25 cellular contexts compared by ENCODE assay signal in the genomic region with DNA sequence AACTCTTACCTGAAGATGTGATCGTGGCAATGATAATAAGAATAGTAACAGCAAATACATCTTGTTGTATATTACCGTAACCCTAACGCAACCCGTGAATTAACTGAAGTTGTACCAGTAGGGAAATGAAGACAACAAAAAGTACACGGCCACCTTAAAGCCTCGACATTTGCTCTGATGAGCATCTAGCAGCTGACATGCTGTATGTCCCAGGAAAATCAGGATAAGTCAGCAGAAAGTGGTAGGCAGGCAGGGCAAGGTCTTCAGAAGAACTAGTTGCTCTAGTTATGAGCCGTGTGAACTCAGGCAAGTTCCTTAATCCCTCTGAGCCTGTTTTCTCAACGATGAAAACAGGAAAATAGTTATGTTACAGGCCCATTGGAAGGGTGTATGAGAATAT. TPM values are rescaled to one million over a fixed set of nuclear protein-coding genes. Genes with fewer than 3 reads are reported as not detected.
DNase-seq lines count a peak whose midpoint lies in the region; ATAC-seq and TF ChIP-seq lines count a peak whose summit lies in the region.
"Had no signal": no experiment of that assay in that cellular context is flagged by ENCODE, and none has a peak within 500 bp of the region (broad histone marks: within the 10 kb centered on the region; RNA-seq: fewer than 3 reads in every experiment).

No MANE protein-coding gene starts in this region.

- no peaks in the 10 kb centered on the region for H3K9me3 ChIP-seq in SK-N-SH
- H3K9me3 ChIP-seq: MG63 had no signal

- no peak overlapping the region for H3K27ac Mint-ChIP-seq in progenitor cell of endocrine pancreas
- H3K27ac Mint-ChIP-seq: activated CD4-positive, alpha-beta T cell treated with anti-CD3 and anti-CD28 coated beads for 36 hours; activated CD8-positive, alpha-beta T cell treated with anti-CD3 and anti-CD28 coated beads, Interleukin-2, amount 10 ng/mL, durations not matched to agents 7 days and 5 days; activated naive CD4-positive, alpha-beta T cell treated with anti-CD3 and anti-CD28 coated beads, Interleukin-2, amount 10 ng/mL, durations not matched to agents 7 days and 5 days; CD14-positive monocyte; stimulated activated naive B cell treated with anti-CD40 and anti-IgM and Interleukin-4, amounts not matched to agents 10 μg/mL and 1 μg/mL and 100 μg/mL, for 72 hours had no signal

- no peaks in the 10 kb centered on the region for H3K79me2 ChIP-seq in SK-N-SH (ENCODE audit: insufficient read depth)

- H3K36me3 ChIP-seq in SK-N-SH (replicated peaks in 1 of 2; ENCODE audit: control insufficient read depth in 1 of 2, insufficient read depth in 2 of 2, low read length in 1 of 2), result no peaks in the 10 kb centered on the region
- H3K36me3 ChIP-seq: brain microvascular endothelial cell, MG63 had no signal

- peak overlapping the region; percentile 66 for H3K4me3 Mint-ChIP-seq in progenitor cell of endocrine pancreas (ENCODE audit: low read depth)
- H3K4me3 Mint-ChIP-seq: activated CD4-positive, alpha-beta T cell treated with anti-CD3 and anti-CD28 coated beads for 36 hours; activated CD8-positive, alpha-beta T cell treated with anti-CD3 and anti-CD28 coated beads, Interleukin-2, amount 10 ng/mL, durations not matched to agents 7 days and 5 days; activated naive CD4-positive, alpha-beta T cell treated with anti-CD3 and anti-CD28 coated beads, Interleukin-2, amount 10 ng/mL, durations not matched to agents 7 days and 5 days; neural crest cell had no signal

- POLR2A ChIA-PET in SK-N-SH (lab: Yijun Ruan, JAX), result no interaction called here

- H3K4me1 Mint-ChIP-seq in progenitor cell of endocrine pancreas (ENCODE audit: low read depth), result peaks cover 9% of the 10 kb centered on the region
- H3K4me1 Mint-ChIP-seq: activated CD4-positive, alpha-beta T cell treated with anti-CD3 and anti-CD28 coated beads for 36 hours; activated naive CD4-positive, alpha-beta T cell treated with anti-CD3 and anti-CD28 coated beads, Interleukin-2, amount 10 ng/mL, durations not matched to agents 7 days and 5 days; CD14-positive monocyte; stimulated activated naive B cell treated with anti-CD40 and anti-IgM and Interleukin-4, amounts not matched to agents 10 μg/mL and 1 μg/mL and 100 μg/mL, for 72 hours had no signal

- no peaks in the 10 kb centered on the region for H3K27me3 Mint-ChIP-seq in progenitor cell of endocrine pancreas
- H3K27me3 Mint-ChIP-seq: activated naive CD4-positive, alpha-beta T cell treated with anti-CD3 and anti-CD28 coated beads, Interleukin-2, amount 10 ng/mL, durations not matched to agents 7 days and 5 days had no signal

- peaks cover 3% of the 10 kb centered on the region for H3K9me3 Mint-ChIP-seq in progenitor cell of endocrine pancreas (ENCODE audit: low read depth)
- H3K9me3 Mint-ChIP-seq: activated naive CD4-positive, alpha-beta T cell treated with anti-CD3 and anti-CD28 coated beads, Interleukin-2, amount 10 ng/mL, durations not matched to agents 7 days and 5 days had no signal

- H3K27ac ChIP-seq in SK-N-SH (ENCODE audit: low read depth in 2 of 2, low read length in 1 of 2), result no peak overlapping the region
- H3K27ac ChIP-seq: brain microvascular endothelial cell had no signal

- H3F3A ChIP-seq in SK-N-SH (replicated peaks; ENCODE audit: insufficient read depth), result peaks cover 15% of the 10 kb centered on the region

- H3K4me3 ChIP-seq in SK-N-SH (ENCODE audit: low read depth in 2 of 2, low read length in 1 of 2), result no peak overlapping the region
- H3K4me3 ChIP-seq: MG63 had no signal

- H3K4me2 ChIP-seq in SK-N-SH, result no peak overlapping the region

- no peak for ATAC-seq in SK-N-SH treated with all-trans-retinoic acid at 6 μM for 48 hours
- peak; percentile 38 for ATAC-seq in esophagus mucosa
- no peak for ATAC-seq in stimulated activated naive CD8-positive, alpha-beta T cell treated with anti-CD3 and anti-CD28 coated beads, Interleukin-15, Interleukin-2, amounts not matched to agents 100 U/mL and 50 U/mL, for 24 hours
- no peak for ATAC-seq in GM18873 (IDR thresholded peaks at IDR 0.05; ENCODE audit: low FRiP score, unreplicated experiment)
- ATAC-seq in HG03520 (IDR thresholded peaks at IDR 0.05; ENCODE audit: unreplicated experiment), result no peak
- ATAC-seq: activated CD4-positive, alpha-beta T cell treated with anti-CD3 and anti-CD28 coated beads for 36 hours; activated CD8-positive, alpha-beta T cell treated with anti-CD3 and anti-CD28 coated beads, Interleukin-2, amount 10 ng/mL, durations not matched to agents 7 days and 5 days; stimulated activated naive B cell treated with anti-CD40 and anti-IgM and Interleukin-4, amounts not matched to agents 10 μg/mL and 1 μg/mL and 100 μg/mL, for 72 hours had no signal

- TF ChIP-seq CTCF in SK-N-SH (IDR thresholded peaks at IDR 0.05) (no peak), progenitor cell of endocrine pancreas (IDR thresholded peaks at IDR 0.05; ENCODE audit: unreplicated experiment) (no peak)

- H3K9ac ChIP-seq in SK-N-SH, result no peak overlapping the region

- peaks cover 2 to 21% of the 10 kb centered on the region in 2 experiments; a peak in 3 of 4 replicates for H3K4me1 ChIP-seq in SK-N-SH (ENCODE audit: control insufficient read depth in 1 of 2, insufficient read depth in 2 of 2, low read depth in 1 of 2, low read length in 1 of 2)

- 0 out of 2 replicates have a peak overlapping the region, but pooled peaks have one; percentile 5 for H2AFZ ChIP-seq in SK-N-SH (ENCODE audit: low read depth)

- H4K20me1 ChIP-seq in SK-N-SH (ENCODE audit: insufficient read depth), result no peaks in the 10 kb centered on the region

- H3K27me3 ChIP-seq in SK-N-SH (ENCODE audit: insufficient read depth), result no peaks in the 10 kb centered on the region
- H3K27me3 ChIP-seq: brain microvascular endothelial cell, MG63 had no signal

- H3K36me3 Mint-ChIP-seq in progenitor cell of endocrine pancreas (ENCODE audit: insufficient read depth), result no peaks in the 10 kb centered on the region
- H3K36me3 Mint-ChIP-seq: activated naive CD4-positive, alpha-beta T cell treated with anti-CD3 and anti-CD28 coated beads, Interleukin-2, amount 10 ng/mL, durations not matched to agents 7 days and 5 days; CD14-positive monocyte; stimulated activated naive B cell treated with anti-CD40 and anti-IgM and Interleukin-4, amounts not matched to agents 10 μg/mL and 1 μg/mL and 100 μg/mL, for 72 hours had no signal

- WGBS in SK-N-SH (ENCODE audit: low lambda C conversion rate), result 85% methylated on average over 8 of the region's 8 CpGs

- no peak for TF ChIP-seq EP300 in SK-N-SH (IDR thresholded peaks at IDR 0.05; ENCODE audit: borderline replicate concordance in 1 of 2, low read depth in 1 of 2, low read length in 1 of 2)

- H3K9me2 ChIP-seq in SK-N-SH, result no peaks in the 10 kb centered on the region

- DNase-seq in SK-N-SH, result no peak
- no peak for DNase-seq in progenitor cell of endocrine pancreas (ENCODE audit: low spot score, unreplicated experiment)
- DNase-seq in stimulated activated naive CD8-positive, alpha-beta T cell treated with anti-CD3 and anti-CD28 coated beads, Interleukin-15, Interleukin-2, amounts not matched to agents 100 U/mL and 50 U/mL, for 24 hours, result no peak
- no peak for DNase-seq in midbrain (lab: John Stamatoyannopoulos, UW)
- DNase-seq: activated CD4-positive, alpha-beta T cell treated with anti-CD3 and anti-CD28 coated beads for 36 hours; activated CD8-positive, alpha-beta T cell treated with anti-CD3 and anti-CD28 coated beads, Interleukin-2, amount 10 ng/mL, durations not matched to agents 7 days and 5 days; activated naive CD4-positive, alpha-beta T cell treated with anti-CD3 and anti-CD28 coated beads, Interleukin-2, amount 10 ng/mL, durations not matched to agents 7 days and 5 days; brain microvascular endothelial cell; cerebellar nuclear complex; GOT3; KBM-7; MG63; NCI-H1930; SIG-M5; stimulated activated naive B cell treated with anti-CD40 and anti-IgM and Interleukin-4, amounts not matched to agents 10 μg/mL and 1 μg/mL and 100 μg/mL, for 72 hours; SW 1271; T-helper 9 cell had no signal

- CTCF ChIA-PET in SK-N-SH (lab: Yijun Ruan, JAX), result interaction anchor here (0.9 to 2.6 kb wide), 11 partner anchors 11 to 241 kb away, joined by 3 to 18 read pairs (median 4); no protein-coding TSS in a partner anchor

- no peak for TF ChIP-seq RAD21 in SK-N-SH (IDR thresholded peaks at IDR 0.05; ENCODE audit: low read length)

TF ChIP-seq in SK-N-SH, 30 proteins besides CTCF, POLR2A, EP300 and RAD21 (continues in another document):
- no peak for TF ChIP-seq GATA2 (CRISPR knock-in tag; IDR thresholded peaks at IDR 0.05)
- TF ChIP-seq FOXJ3 (CRISPR knock-in tag; IDR thresholded peaks at IDR 0.05), result no peak
- no peak for TF ChIP-seq ELF1 (IDR thresholded peaks at IDR 0.05)
- no peak for TF ChIP-seq SMC3 (IDR thresholded peaks at IDR 0.05; ENCODE audit: low read depth, low read length)
- TF ChIP-seq RCOR1 (IDR thresholded peaks at IDR 0.05; ENCODE audit: low read length), result no peak
- TF ChIP-seq, protein P1, sequence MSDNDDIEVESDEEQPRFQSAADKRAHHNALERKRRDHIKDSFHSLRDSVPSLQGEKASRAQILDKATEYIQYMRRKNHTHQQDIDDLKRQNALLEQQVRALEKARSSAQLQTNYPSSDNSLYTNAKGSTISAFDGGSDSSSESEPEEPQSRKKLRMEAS (IDR thresholded peaks at IDR 0.05; ENCODE audit: low read depth), result no peak
- TF ChIP-seq TAF1 (IDR thresholded peaks at IDR 0.05; ENCODE audit: borderline replicate concordance, low read depth, low read length), result no peak
- no peak for TF ChIP-seq NFIC (IDR thresholded peaks at IDR 0.05; ENCODE audit: borderline replicate concordance)

TF ChIP-seq in SK-N-SH treated with all-trans-retinoic acid at 6 μM for 48 hours, 23 proteins besides CTCF, POLR2A, EP300 and RAD21 (continues in another document):
- no peak for TF ChIP-seq ZFP30 (CRISPR knock-in tag; IDR thresholded peaks at IDR 0.05)

RNA-seq across cellular contexts. Expression of gene ASB5, which starts 7.7 kb away (rescaled TPM):
- 0.13 and 0.54 TPM in 2 replicates for polyA plus RNA-seq in SK-N-SH (2012; rRNA removed)
- 0.12 and 0.35 TPM in 2 replicates for polyA plus RNA-seq in SK-N-SH (2012; cell fraction: cytosol; rRNA removed)
- polyA plus RNA-seq in SK-N-SH (2012; cell fraction: nucleus; rRNA removed), result 0.34 and 0.51 TPM in 2 replicates
- 0.16 TPM for total RNA-seq in esophagus mucosa
- 0.50 and 0.84 TPM in 2 replicates for total RNA-seq in progenitor cell of endocrine pancreas
- total RNA-seq: activated CD4-positive, alpha-beta T cell treated with anti-CD3 and anti-CD28 coated beads for 36 hours; activated CD8-positive, alpha-beta T cell treated with anti-CD3 and anti-CD28 coated beads, Interleukin-2, amount 10 ng/mL, durations not matched to agents 7 days and 5 days; HT1080; left lobe of liver; neural crest cell had no signal
- polyA plus RNA-seq: CD14-positive monocyte had no signal

RNA-seq across cellular contexts. Expression of gene SPCS3, which starts 43.1 kb away (rescaled TPM):
- 27.7 and 37.4 TPM in 2 replicates for polyA plus RNA-seq in SK-N-SH (2012; rRNA removed)
- polyA plus RNA-seq in SK-N-SH (2012; cell fraction: cytosol; rRNA removed), result 41.4 and 52.3 TPM in 2 replicates
- 32.3 and 42.6 TPM in 2 replicates for polyA plus RNA-seq in SK-N-SH (2012; cell fraction: nucleus; rRNA removed)
- total RNA-seq in esophagus mucosa (61.5 TPM), progenitor cell of endocrine pancreas (118 and 123 TPM in 2 replicates)
